Comparison of ENCODE assay signal across 14 cellular contexts in the genomic region with DNA sequence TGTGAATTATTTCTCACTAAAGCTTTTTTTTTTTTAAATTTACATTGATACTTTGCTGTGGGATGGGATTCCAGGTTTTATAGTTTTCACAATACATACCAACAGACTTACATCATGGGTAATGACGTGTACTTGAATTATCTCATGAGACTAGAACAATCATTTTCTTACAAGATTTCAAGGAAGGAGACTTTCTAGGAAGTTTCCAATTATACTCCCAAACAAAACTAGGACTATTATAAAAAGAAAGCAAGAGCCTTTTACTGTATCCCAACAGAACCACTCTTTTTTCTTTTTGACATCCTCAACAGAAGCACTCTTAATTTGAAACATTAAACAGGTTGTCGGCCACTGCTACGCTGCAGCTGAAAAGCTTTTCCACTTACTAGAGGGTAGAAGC. TPM values are rescaled to one million over a fixed set of nuclear protein-coding genes. Genes with fewer than 3 reads are reported as not detected.
DNase-seq lines count a peak whose midpoint lies in the region; ATAC-seq and TF ChIP-seq lines count a peak whose summit lies in the region.
"Had no signal": no experiment of that assay in that cellular context is flagged by ENCODE, and none has a peak within 500 bp of the region (broad histone marks: within the 10 kb centered on the region; RNA-seq: fewer than 3 reads in every experiment).

No MANE protein-coding gene starts in this region.

- no peaks in the 10 kb centered on the region for H3K27me3 Mint-ChIP-seq in type B pancreatic cell
- H3K27me3 Mint-ChIP-seq in T-helper 2 cell treated with Interferon-gamma antibody and Interleukin-4, amounts not matched to agents 5 μg/mL and 100 μg/mL, for 36 hours (ENCODE audit: low read depth): no peaks in the 10 kb centered on the region

- peak overlapping the region; percentile 26 for H3K27ac Mint-ChIP-seq in type B pancreatic cell
- H3K27ac Mint-ChIP-seq in stimulated activated effector memory CD8-positive, alpha-beta T cell treated with anti-CD3 and anti-CD28 coated beads, Interleukin-12 subunit alpha, Interleukin-12 subunit beta, amount 100 ng/mL, for 72 hours: no peak overlapping the region
- no peak overlapping the region for H3K27ac Mint-ChIP-seq in T-helper 2 cell treated with Interferon-gamma antibody and Interleukin-4, amounts not matched to agents 5 μg/mL and 100 μg/mL, for 36 hours

- H3K4me1 Mint-ChIP-seq in type B pancreatic cell (ENCODE audit: unreplicated experiment): no peaks in the 10 kb centered on the region
- no peaks in the 10 kb centered on the region for H3K4me1 Mint-ChIP-seq in stimulated activated effector memory CD8-positive, alpha-beta T cell treated with anti-CD3 and anti-CD28 coated beads, Interleukin-12 subunit alpha, Interleukin-12 subunit beta, amount 100 ng/mL, for 72 hours
- no peaks in the 10 kb centered on the region for H3K4me1 Mint-ChIP-seq in T-helper 2 cell treated with Interferon-gamma antibody and Interleukin-4, amounts not matched to agents 5 μg/mL and 100 μg/mL, for 36 hours (ENCODE audit: low read depth)
- H3K4me1 Mint-ChIP-seq: neural crest cell had no signal

- no peak overlapping the region for H3K4me3 ChIP-seq in fibroblast of villous mesenchyme (ENCODE audit: low read depth, low read length)
- H3K4me3 ChIP-seq: ascending aorta, hepatocyte had no signal

- TF ChIP-seq CTCF in fibroblast of villous mesenchyme (IDR thresholded peaks at IDR 0.05; ENCODE audit: insufficient read depth, low read depth, low read length) (no peak), type B pancreatic cell (conservative IDR thresholded peaks at IDR 0.05) (no peak)

- DNase-seq in H4 (ENCODE audit: low spot score) (peak; percentile 46), amniotic epithelial cell (ENCODE audit: low read depth) (peak; percentile 74), fibroblast of villous mesenchyme (ENCODE audit: low read depth) (peak; percentile 74), type B pancreatic cell (ENCODE audit: extremely low spot score, unreplicated experiment) (no peak), NAMALWA (ENCODE audit: low spot score) (no peak)
- DNase-seq in stimulated activated effector memory CD8-positive, alpha-beta T cell treated with anti-CD3 and anti-CD28 coated beads, Interleukin-12 subunit alpha, Interleukin-12 subunit beta, amount 100 ng/mL, for 72 hours (ENCODE audit: low spot score in 2 of 2): no peak
- DNase-seq in T-helper 2 cell treated with Interferon-gamma antibody and Interleukin-4, amounts not matched to agents 5 μg/mL and 100 μg/mL, for 36 hours (ENCODE audit: low spot score): no peak
- DNase-seq: activated CD4-positive, alpha-beta T cell treated with anti-CD3 and anti-CD28 coated beads, Interleukin-2, amount 50 U/mL, for 1 hour; effector CD8-positive, alpha-beta T cell; NCI-H187 treated with DMSO at 0.1 percent for 48 hours; small intestine had no signal

- no peak overlapping the region for H3K4me3 Mint-ChIP-seq in type B pancreatic cell
- H3K4me3 Mint-ChIP-seq in stimulated activated effector memory CD8-positive, alpha-beta T cell treated with anti-CD3 and anti-CD28 coated beads, Interleukin-12 subunit alpha, Interleukin-12 subunit beta, amount 100 ng/mL, for 72 hours: no peak overlapping the region
- no peak overlapping the region for H3K4me3 Mint-ChIP-seq in T-helper 2 cell treated with Interferon-gamma antibody and Interleukin-4, amounts not matched to agents 5 μg/mL and 100 μg/mL, for 36 hours
- H3K4me3 Mint-ChIP-seq: neural crest cell had no signal

- ATAC-seq in stimulated activated effector memory CD8-positive, alpha-beta T cell treated with anti-CD3 and anti-CD28 coated beads, Interleukin-12 subunit alpha, Interleukin-12 subunit beta, amount 100 ng/mL, for 72 hours: no peak

- no peaks in the 10 kb centered on the region for H3K9me3 Mint-ChIP-seq in type B pancreatic cell
- H3K9me3 Mint-ChIP-seq in stimulated activated effector memory CD8-positive, alpha-beta T cell treated with anti-CD3 and anti-CD28 coated beads, Interleukin-12 subunit alpha, Interleukin-12 subunit beta, amount 100 ng/mL, for 72 hours: no peaks in the 10 kb centered on the region
- no peaks in the 10 kb centered on the region for H3K9me3 Mint-ChIP-seq in T-helper 2 cell treated with Interferon-gamma antibody and Interleukin-4, amounts not matched to agents 5 μg/mL and 100 μg/mL, for 36 hours
- H3K9me3 Mint-ChIP-seq: neural crest cell had no signal

- no peaks in the 10 kb centered on the region for H3K36me3 Mint-ChIP-seq in type B pancreatic cell
- H3K36me3 Mint-ChIP-seq in stimulated activated effector memory CD8-positive, alpha-beta T cell treated with anti-CD3 and anti-CD28 coated beads, Interleukin-12 subunit alpha, Interleukin-12 subunit beta, amount 100 ng/mL, for 72 hours: no peaks in the 10 kb centered on the region
- H3K36me3 Mint-ChIP-seq in T-helper 2 cell treated with Interferon-gamma antibody and Interleukin-4, amounts not matched to agents 5 μg/mL and 100 μg/mL, for 36 hours (ENCODE audit: low read depth): no peaks in the 10 kb centered on the region

RNA-seq across cellular contexts. Expression of gene TESK2, which starts 48.7 kb away (rescaled TPM):
- 1.5 and 2.7 TPM in 2 replicates for total RNA-seq in H4 (2014; rRNA removed; shearing (Covaris generic))
- 1.6 and 2.2 TPM in 2 replicates for total RNA-seq in fibroblast of villous mesenchyme
- total RNA-seq in type B pancreatic cell (ENCODE audit: low replicate concordance): 6.7 and 7.9 TPM in 2 replicates

RNA-seq across cellular contexts. Expression of gene CCDC163, which starts 57.6 kb away (rescaled TPM):
- total RNA-seq in H4 (2014; rRNA removed; shearing (Covaris generic)): 1.8 and 3.9 TPM in 2 replicates
- total RNA-seq in fibroblast of villous mesenchyme (1.3 and 1.9 TPM in 2 replicates), type B pancreatic cell (ENCODE audit: low replicate concordance) (1.0 and 2.0 TPM in 2 replicates)
- total RNA-seq: ascending aorta had no signal

RNA-seq across cellular contexts. Expression of gene MMACHC, which starts 57.8 kb away (rescaled TPM):
- 3.2 TPM in 2 replicates for total RNA-seq in H4 (2014; rRNA removed; shearing (Covaris generic))
- 3.9 and 5.6 TPM in 2 replicates for total RNA-seq in fibroblast of villous mesenchyme
- 8.0 and 12.7 TPM in 2 replicates for total RNA-seq in type B pancreatic cell (ENCODE audit: low replicate concordance)

Comparison
In these comparisons a context has a peak if more than half of its experiments do, and no peak if none do; other contexts are left out.
1. DNase-seq: peak in H4 (single experiment), amniotic epithelial cell (single experiment) and fibroblast of villous mesenchyme (single experiment); none in type B pancreatic cell (single experiment), stimulated activated effector memory CD8-positive, alpha-beta T cell treated with anti-CD3 and anti-CD28 coated beads, Interleukin-12 subunit alpha, Interleukin-12 subunit beta, amount 100 ng/mL, for 72 hours (0 of 2), T-helper 2 cell treated with Interferon-gamma antibody and Interleukin-4, amounts not matched to agents 5 μg/mL and 100 μg/mL, for 36 hours (single experiment) and NAMALWA (single experiment).